In genomic region chr2:233848276-233848675, GRCh38 we compare ENCODE assay signal across 25 cellular contexts. TPM values are rescaled to one million over a fixed set of nuclear protein-coding genes. Genes with fewer than 3 reads are reported as not detected.
DNase-seq lines count a peak whose midpoint lies in the region; ATAC-seq and TF ChIP-seq lines count a peak whose summit lies in the region.
"Had no signal": no experiment of that assay in that cellular context is flagged by ENCODE, and none has a peak within 500 bp of the region (broad histone marks: within the 10 kb centered on the region; RNA-seq: fewer than 3 reads in every experiment).

No MANE protein-coding gene starts in this region.

- no peaks in the 10 kb centered on the region for H3K9me3 Mint-ChIP-seq in stimulated activated naive CD8-positive, alpha-beta T cell treated with anti-CD3 and anti-CD28 coated beads, Interleukin-15, amount 100 ng/mL, for 72 hours
- H3K9me3 Mint-ChIP-seq: natural killer cell; stimulated activated naive CD8-positive, alpha-beta T cell treated with anti-CD3 and anti-CD28 coated beads, Interleukin-15, Interleukin-2, amounts not matched to agents 100 ng/mL and 50 ng/mL, for 24 hours had no signal

- H3K27me3 Mint-ChIP-seq in stimulated activated naive CD8-positive, alpha-beta T cell treated with anti-CD3 and anti-CD28 coated beads, Interleukin-15, amount 100 ng/mL, for 72 hours: no peaks in the 10 kb centered on the region

- no peak for DNase-seq in stimulated activated naive CD8-positive, alpha-beta T cell treated with anti-CD3 and anti-CD28 coated beads, Interleukin-15, amount 100 ng/mL, for 72 hours
- no peak for DNase-seq in stimulated activated naive CD8-positive, alpha-beta T cell treated with anti-CD3 and anti-CD28 coated beads, Interleukin-15, Interleukin-2, amounts not matched to agents 100 U/mL and 50 U/mL, for 24 hours
- DNase-seq in RWPE1 (ENCODE audit: low spot score) (no peak), left lobe of liver (ENCODE audit: low spot score) (peak; percentile 38), NAMALWA (ENCODE audit: low spot score) (no peak), cerebellar nuclear complex (lab: John Stamatoyannopoulos, UW) (no peak)
- no peak for DNase-seq in activated CD4-positive, CD25-positive, alpha-beta regulatory T cell treated with anti-CD3 and anti-CD28 coated beads, Interleukin-2, amount 50 U/mL, for 72 hours
- DNase-seq: activated gamma-delta T cell; amniotic stem cell; cortex of kidney; GM23248; left ventricle myocardium inferior; midbrain; natural killer cell; NCI-H1694 treated with DMSO at 0.1 percent for 48 hours; NCI-H2171 treated with DMSO at 0.1 percent for 48 hours; NCI-H524 treated with DMSO at 0.1 percent for 48 hours; right cardiac atrium; stimulated activated CD4-positive, alpha-beta T cell treated with anti-CD3 and anti-CD28 coated beads, Interleukin-12 subunit alpha, Interleukin-12 subunit beta, amount 100 ng/mL, for 4 hours; stimulated activated CD4-positive, alpha-beta T cell treated with anti-CD3 and anti-CD28 coated beads, Interleukin-4, amount 100 ng/mL, for 24 hours had no signal

- CTCF ChIA-PET in RWPE1 (lab: Yijun Ruan, JAX): no interaction called here

- POLR2A ChIA-PET in RWPE1 (lab: Yijun Ruan, JAX; ENCODE audit: low non-redundant PET): no interaction called here

- H3K4me1 Mint-ChIP-seq in stimulated activated naive CD8-positive, alpha-beta T cell treated with anti-CD3 and anti-CD28 coated beads, Interleukin-15, amount 100 ng/mL, for 72 hours: peaks cover 33% of the 10 kb centered on the region

- TF ChIP-seq CTCF in RWPE1 (conservative IDR thresholded peaks at IDR 0.05; ENCODE audit: low read depth): no peak

- peak overlapping the region in 1 of 2 donors; percentile 16 for H3K4me3 Mint-ChIP-seq in stimulated activated naive CD8-positive, alpha-beta T cell treated with anti-CD3 and anti-CD28 coated beads, Interleukin-15, amount 100 ng/mL, for 72 hours
- H3K4me3 Mint-ChIP-seq: natural killer cell; stimulated activated naive CD8-positive, alpha-beta T cell treated with anti-CD3 and anti-CD28 coated beads, Interleukin-15, Interleukin-2, amounts not matched to agents 100 ng/mL and 50 ng/mL, for 24 hours had no signal

- no peak for ATAC-seq in stimulated activated naive CD8-positive, alpha-beta T cell treated with anti-CD3 and anti-CD28 coated beads, Interleukin-15, amount 100 ng/mL, for 72 hours
- ATAC-seq in stimulated activated naive CD8-positive, alpha-beta T cell treated with anti-CD3 and anti-CD28 coated beads, Interleukin-15, Interleukin-2, amounts not matched to agents 100 U/mL and 50 U/mL, for 24 hours: no peak
- no peak for ATAC-seq in left lobe of liver
- ATAC-seq: natural killer cell, right cardiac atrium had no signal

- peak overlapping the region; percentile 30 to 93 for H3K27ac Mint-ChIP-seq in stimulated activated naive CD8-positive, alpha-beta T cell treated with anti-CD3 and anti-CD28 coated beads, Interleukin-15, amount 100 ng/mL, for 72 hours
- H3K27ac Mint-ChIP-seq: stimulated activated naive CD8-positive, alpha-beta T cell treated with anti-CD3 and anti-CD28 coated beads, Interleukin-15, Interleukin-2, amounts not matched to agents 100 ng/mL and 50 ng/mL, for 24 hours had no signal

- H3K27ac ChIP-seq in RWPE1: peak overlapping the region; percentile 26
- H3K27ac ChIP-seq: breast epithelium, GM23248, KMS-11, left ventricle myocardium inferior, parathyroid adenoma, tibial nerve had no signal

RNA-seq across cellular contexts. Expression of gene HJURP, which starts 6.1 kb away (rescaled TPM):
- 0.50 TPM for total RNA-seq in left lobe of liver
